Comparison of ENCODE assay signal across 1 cellular context in the genomic region with DNA sequence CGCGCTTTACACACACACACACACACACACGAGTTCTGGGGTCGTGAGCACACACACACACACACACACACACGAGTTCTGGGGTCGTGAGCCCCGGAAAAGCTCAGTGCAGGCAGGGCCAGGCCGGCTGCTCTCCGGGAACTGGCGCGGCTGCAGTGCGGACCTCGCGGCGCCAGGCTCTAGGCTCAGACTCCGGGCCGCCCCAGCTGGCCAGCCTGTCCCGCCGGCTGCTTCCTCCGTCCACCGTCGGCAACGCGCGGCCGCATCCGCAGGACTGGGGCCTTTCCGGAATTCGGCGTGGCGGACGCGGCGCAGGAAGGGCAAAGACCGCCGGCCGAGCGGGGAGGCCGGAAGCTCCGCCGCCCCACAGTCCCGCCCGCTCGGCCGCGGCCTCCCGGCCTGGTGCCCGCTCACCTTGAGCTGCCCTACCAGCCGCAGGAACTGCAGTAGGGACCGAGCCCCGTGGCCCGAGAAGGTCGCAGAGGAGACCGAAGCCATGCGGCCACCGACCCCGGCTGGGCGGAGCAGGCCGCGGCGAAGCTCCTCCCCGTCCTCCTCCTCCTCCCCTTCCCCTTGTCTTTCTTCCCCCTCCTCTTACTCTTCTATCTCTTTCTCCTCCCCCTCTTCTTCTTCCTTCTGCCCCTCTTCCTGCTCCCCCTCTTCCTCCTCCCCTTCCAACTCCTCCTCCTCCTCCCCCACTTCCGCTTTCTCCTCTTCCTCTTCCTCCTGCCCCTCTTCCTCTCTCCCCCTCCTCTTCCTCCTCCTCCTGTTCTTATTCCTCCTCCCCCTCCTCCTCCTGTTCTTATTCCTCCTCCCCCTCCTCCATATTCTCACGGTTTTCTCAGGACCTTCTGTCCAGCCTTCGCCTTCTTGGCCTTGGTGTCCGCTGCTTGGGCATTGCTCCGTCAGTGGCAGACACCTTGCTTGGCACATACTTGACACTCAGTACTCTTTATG.
TF ChIP-seq lines count a peak whose summit lies in the region.

A gene with protein sequence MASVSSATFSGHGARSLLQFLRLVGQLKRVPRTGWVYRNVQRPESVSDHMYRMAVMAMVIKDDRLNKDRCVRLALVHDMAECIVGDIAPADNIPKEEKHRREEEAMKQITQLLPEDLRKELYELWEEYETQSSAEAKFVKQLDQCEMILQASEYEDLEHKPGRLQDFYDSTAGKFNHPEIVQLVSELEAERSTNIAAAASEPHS (minus strand): TSS at position 533 of the 957 bp plus-strand sequence. CDS start 35 bp downstream, at position 498.

TF ChIP-seq in K562, 482 proteins besides CTCF, POLR2A, EP300 and RAD21 (continued from another document and continues in another):
- TF ChIP-seq, protein P1, sequence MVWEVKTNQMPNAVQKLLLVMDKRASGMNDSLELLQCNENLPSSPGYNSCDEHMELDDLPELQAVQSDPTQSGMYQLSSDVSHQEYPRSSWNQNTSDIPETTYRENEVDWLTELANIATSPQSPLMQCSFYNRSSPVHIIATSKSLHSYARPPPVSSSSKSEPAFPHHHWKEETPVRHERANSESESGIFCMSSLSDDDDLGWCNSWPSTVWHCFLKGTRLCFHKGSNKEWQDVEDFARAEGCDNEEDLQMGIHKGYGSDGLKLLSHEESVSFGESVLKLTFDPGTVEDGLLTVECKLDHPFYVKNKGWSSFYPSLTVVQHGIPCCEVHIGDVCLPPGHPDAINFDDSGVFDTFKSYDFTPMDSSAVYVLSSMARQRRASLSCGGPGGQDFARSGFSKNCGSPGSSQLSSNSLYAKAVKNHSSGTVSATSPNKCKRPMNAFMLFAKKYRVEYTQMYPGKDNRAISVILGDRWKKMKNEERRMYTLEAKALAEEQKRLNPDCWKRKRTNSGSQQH (CRISPR knock-in tag; IDR thresholded peaks at IDR 0.05): peak; percentile 84; the same call in 1 of the 2 replicates
- TF ChIP-seq, protein P2, sequence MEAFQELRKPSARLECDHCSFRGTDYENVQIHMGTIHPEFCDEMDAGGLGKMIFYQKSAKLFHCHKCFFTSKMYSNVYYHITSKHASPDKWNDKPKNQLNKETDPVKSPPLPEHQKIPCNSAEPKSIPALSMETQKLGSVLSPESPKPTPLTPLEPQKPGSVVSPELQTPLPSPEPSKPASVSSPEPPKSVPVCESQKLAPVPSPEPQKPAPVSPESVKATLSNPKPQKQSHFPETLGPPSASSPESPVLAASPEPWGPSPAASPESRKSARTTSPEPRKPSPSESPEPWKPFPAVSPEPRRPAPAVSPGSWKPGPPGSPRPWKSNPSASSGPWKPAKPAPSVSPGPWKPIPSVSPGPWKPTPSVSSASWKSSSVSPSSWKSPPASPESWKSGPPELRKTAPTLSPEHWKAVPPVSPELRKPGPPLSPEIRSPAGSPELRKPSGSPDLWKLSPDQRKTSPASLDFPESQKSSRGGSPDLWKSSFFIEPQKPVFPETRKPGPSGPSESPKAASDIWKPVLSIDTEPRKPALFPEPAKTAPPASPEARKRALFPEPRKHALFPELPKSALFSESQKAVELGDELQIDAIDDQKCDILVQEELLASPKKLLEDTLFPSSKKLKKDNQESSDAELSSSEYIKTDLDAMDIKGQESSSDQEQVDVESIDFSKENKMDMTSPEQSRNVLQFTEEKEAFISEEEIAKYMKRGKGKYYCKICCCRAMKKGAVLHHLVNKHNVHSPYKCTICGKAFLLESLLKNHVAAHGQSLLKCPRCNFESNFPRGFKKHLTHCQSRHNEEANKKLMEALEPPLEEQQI (IDR thresholded peaks at IDR 0.05): peak; percentile 70; the same call in 1 of the 2 replicates
- TF ChIP-seq PURB (CRISPR knock-in tag; IDR thresholded peaks at IDR 0.05; ENCODE audit: low read depth) (no peak), TAL1 (IDR thresholded peaks at IDR 0.05) (peak; percentile 35; the same call in 1 of the 2 replicates), EHMT2 (IDR thresholded peaks at IDR 0.05) (peak; percentile 93), KLF16 (IDR thresholded peaks at IDR 0.05) (no peak), ZEB2 (IDR thresholded peaks at IDR 0.05) (peak; percentile 65; the same call in 1 of the 2 replicates), MBD2 (IDR thresholded peaks at IDR 0.05; ENCODE audit: borderline replicate concordance, low read depth) (peak; percentile 24; the same call in 1 of the 2 replicates), GATAD2A (IDR thresholded peaks at IDR 0.05) (peak; percentile 99), MEF2A (IDR thresholded peaks at IDR 0.05; ENCODE audit: control insufficient read depth, low read depth, low read length) (no peak), U2AF1 (optimal IDR thresholded peaks at IDR 0.05; ENCODE audit: low read depth, low read length) (no peak), PCBP2 (IDR thresholded peaks at IDR 0.05; ENCODE audit: low read depth, low read length, poor library complexity, severe bottlenecking) (peak; percentile 80), SPI1 (IDR thresholded peaks at IDR 0.05; ENCODE audit: borderline replicate concordance, low read depth, low read length) (peak; percentile 96), ARNT (IDR thresholded peaks at IDR 0.05) (peak; percentile 94), HNRNPL (IDR thresholded peaks at IDR 0.05; ENCODE audit: low read depth, low read length) (peak; percentile 79), ZNF224 (CRISPR knock-in tag; IDR thresholded peaks at IDR 0.05) (0 out of 2 replicates have a peak, but pooled peaks have one; percentile 27), SUPT5H (IDR thresholded peaks at IDR 0.05) (peak; percentile 86), SMARCA4 (IDR thresholded peaks at IDR 0.05) (peak; percentile 73), TCF3 (CRISPR knock-in tag; IDR thresholded peaks at IDR 0.05) (0 out of 2 replicates have a peak, but pooled peaks have one; percentile 9), ZNF830 (CRISPR knock-in tag; IDR thresholded peaks at IDR 0.05) (peak; percentile 54; the same call in 1 of the 2 replicates), NRF1 (conservative IDR thresholded peaks at IDR 0.05 in 1 of 2, IDR thresholded peaks at IDR 0.05 in 1 of 2) (peak; percentile 59 to 64), HNRNPLL (IDR thresholded peaks at IDR 0.05; ENCODE audit: low read depth, low read length, poor library complexity, severe bottlenecking) (peak; percentile 94), ZNF695 (CRISPR knock-in tag; IDR thresholded peaks at IDR 0.05) (no peak), SIN3A (IDR thresholded peaks at IDR 0.05; ENCODE audit: borderline replicate concordance in 2 of 2, control insufficient read depth in 1 of 2, low read depth in 2 of 2, low read length in 2 of 2) (peak; percentile 17 to 71; a peak in 2 of 4 replicates), CBX5 (IDR thresholded peaks at IDR 0.05; ENCODE audit: borderline replicate concordance, low read depth) (no peak), ZNF253 (CRISPR knock-in tag; conservative IDR thresholded peaks at IDR 0.05) (no peak), ZC3H4 (CRISPR knock-in tag; IDR thresholded peaks at IDR 0.05; ENCODE audit: borderline replicate concordance) (no peak; the same call in 1 of the 2 replicates), FOS (IDR thresholded peaks at IDR 0.05; ENCODE audit: extremely low read depth, insufficient read length) (no peak)
- TF ChIP-seq, protein P3, sequence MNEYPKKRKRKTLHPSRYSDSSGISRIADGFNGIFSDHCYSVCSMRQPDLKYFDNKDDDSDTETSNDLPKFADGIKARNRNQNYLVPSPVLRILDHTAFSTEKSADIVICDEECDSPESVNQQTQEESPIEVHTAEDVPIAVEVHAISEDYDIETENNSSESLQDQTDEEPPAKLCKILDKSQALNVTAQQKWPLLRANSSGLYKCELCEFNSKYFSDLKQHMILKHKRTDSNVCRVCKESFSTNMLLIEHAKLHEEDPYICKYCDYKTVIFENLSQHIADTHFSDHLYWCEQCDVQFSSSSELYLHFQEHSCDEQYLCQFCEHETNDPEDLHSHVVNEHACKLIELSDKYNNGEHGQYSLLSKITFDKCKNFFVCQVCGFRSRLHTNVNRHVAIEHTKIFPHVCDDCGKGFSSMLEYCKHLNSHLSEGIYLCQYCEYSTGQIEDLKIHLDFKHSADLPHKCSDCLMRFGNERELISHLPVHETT (CRISPR knock-in tag; conservative IDR thresholded peaks at IDR 0.05 in 1 of 2, IDR thresholded peaks at IDR 0.05 in 1 of 2): no peak
- TF ChIP-seq, protein P4, sequence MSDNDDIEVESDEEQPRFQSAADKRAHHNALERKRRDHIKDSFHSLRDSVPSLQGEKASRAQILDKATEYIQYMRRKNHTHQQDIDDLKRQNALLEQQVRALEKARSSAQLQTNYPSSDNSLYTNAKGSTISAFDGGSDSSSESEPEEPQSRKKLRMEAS (CRISPR knock-in tag; IDR thresholded peaks at IDR 0.05): peak; percentile 86
- TF ChIP-seq, protein P5, sequence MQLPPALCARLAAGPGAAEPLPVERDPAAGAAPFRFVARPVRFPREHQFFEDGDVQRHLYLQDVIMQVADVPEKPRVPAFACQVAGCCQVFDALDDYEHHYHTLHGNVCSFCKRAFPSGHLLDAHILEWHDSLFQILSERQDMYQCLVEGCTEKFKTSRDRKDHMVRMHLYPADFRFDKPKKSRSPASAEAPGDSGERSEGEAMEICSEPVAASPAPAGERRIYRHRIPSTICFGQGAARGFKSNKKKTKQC (CRISPR knock-in tag; IDR thresholded peaks at IDR 0.05): peak; percentile 88
- TF ChIP-seq, protein P6, sequence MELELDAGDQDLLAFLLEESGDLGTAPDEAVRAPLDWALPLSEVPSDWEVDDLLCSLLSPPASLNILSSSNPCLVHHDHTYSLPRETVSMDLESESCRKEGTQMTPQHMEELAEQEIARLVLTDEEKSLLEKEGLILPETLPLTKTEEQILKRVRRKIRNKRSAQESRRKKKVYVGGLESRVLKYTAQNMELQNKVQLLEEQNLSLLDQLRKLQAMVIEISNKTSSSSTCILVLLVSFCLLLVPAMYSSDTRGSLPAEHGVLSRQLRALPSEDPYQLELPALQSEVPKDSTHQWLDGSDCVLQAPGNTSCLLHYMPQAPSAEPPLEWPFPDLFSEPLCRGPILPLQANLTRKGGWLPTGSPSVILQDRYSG (tag; conservative IDR thresholded peaks at IDR 0.05; ENCODE audit: low read depth): no peak
- TF ChIP-seq, protein P7, sequence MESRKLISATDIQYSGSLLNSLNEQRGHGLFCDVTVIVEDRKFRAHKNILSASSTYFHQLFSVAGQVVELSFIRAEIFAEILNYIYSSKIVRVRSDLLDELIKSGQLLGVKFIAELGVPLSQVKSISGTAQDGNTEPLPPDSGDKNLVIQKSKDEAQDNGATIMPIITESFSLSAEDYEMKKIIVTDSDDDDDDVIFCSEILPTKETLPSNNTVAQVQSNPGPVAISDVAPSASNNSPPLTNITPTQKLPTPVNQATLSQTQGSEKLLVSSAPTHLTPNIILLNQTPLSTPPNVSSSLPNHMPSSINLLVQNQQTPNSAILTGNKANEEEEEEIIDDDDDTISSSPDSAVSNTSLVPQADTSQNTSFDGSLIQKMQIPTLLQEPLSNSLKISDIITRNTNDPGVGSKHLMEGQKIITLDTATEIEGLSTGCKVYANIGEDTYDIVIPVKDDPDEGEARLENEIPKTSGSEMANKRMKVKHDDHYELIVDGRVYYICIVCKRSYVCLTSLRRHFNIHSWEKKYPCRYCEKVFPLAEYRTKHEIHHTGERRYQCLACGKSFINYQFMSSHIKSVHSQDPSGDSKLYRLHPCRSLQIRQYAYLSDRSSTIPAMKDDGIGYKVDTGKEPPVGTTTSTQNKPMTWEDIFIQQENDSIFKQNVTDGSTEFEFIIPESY (CRISPR knock-in tag; IDR thresholded peaks at IDR 0.05): peak; percentile 53; the same call in 1 of the 2 replicates
- TF ChIP-seq, protein P8, sequence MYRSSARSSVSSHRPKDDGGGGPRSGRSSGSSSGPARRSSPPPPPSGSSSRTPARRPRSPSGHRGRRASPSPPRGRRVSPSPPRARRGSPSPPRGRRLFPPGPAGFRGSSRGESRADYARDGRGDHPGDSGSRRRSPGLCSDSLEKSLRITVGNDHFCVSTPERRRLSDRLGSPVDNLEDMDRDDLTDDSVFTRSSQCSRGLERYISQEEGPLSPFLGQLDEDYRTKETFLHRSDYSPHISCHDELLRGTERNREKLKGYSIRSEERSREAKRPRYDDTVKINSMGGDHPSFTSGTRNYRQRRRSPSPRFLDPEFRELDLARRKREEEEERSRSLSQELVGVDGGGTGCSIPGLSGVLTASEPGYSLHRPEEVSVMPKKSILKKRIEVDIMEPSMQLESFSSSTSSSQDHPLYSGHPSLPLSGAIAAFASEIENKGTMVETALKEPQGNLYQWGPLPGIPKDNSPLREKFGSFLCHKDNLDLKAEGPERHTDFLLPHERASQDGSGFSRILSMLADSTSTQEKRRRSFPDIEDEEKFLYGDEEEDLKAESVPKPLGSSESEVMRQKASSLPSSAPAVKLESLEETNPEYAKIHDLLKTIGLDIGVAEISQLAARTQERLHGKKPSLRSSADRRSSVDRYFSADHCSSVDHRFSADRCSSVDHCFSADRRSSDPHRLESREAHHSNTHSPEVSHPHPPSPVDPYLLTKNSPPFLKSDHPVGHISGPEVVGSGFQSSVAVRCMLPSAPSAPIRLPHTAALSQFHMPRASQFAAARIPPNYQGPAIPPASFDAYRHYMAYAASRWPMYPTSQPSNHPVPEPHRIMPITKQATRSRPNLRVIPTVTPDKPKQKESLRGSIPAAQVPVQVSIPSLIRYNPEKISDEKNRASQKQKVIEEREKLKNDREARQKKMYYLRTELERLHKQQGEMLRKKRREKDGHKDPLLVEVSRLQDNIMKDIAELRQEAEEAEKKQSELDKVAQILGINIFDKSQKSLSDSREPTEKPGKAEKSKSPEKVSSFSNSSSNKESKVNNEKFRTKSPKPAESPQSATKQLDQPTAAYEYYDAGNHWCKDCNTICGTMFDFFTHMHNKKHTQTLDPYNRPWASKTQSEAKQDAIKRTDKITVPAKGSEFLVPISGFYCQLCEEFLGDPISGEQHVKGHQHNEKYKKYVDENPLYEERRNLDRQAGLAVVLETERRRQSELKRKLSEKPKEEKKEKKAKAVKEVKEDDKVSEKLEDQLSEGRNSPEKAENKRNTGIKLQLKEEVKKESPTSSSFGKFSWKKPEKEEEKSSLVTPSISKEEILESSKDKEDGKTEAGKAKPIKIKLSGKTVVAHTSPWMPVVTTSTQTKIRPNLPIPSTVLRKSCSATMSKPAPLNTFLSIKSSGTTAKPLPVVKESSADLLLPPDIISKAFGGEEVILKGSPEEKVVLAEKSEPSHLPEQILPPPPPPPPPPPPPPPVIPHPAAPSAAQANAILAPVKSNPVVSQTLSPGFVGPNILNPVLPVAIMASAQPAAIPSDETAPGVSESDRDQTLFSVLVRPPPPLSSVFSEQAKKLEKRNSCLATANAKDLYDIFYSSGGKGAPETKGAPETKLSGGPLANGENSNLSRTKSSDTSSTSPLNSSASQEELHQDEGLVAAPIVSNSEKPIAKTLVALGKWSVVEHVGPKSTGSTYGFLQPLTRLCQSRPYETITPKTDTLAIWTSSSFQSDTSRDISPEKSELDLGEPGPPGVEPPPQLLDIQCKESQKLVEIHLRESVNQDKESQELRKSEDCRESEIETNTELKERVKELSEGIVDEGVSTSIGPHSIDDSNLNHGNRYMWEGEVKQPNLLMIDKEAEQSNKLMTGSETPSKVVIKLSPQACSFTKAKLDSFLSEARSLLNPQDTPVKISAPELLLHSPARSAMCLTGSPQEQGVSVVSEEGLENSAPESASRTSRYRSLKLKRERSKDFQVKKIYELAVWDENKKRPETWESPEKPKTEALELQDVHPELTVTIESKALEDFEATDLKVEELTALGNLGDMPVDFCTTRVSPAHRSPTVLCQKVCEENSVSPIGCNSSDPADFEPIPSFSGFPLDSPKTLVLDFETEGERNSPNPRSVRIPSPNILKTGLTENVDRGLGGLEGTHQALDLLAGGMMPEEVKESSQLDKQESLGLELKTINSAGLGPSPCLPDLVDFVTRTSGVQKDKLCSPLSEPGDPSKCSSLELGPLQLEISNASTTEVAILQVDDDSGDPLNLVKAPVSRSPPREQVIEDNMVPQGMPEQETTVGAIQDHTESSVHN (IDR thresholded peaks at IDR 0.05; ENCODE audit: borderline replicate concordance in 1 of 2, low read depth in 1 of 2): peak in 1 of 2 experiments; percentile 55; a peak in 1 of 4 replicates
